ENCODE assay signal across 9 cellular contexts in the genomic region with DNA sequence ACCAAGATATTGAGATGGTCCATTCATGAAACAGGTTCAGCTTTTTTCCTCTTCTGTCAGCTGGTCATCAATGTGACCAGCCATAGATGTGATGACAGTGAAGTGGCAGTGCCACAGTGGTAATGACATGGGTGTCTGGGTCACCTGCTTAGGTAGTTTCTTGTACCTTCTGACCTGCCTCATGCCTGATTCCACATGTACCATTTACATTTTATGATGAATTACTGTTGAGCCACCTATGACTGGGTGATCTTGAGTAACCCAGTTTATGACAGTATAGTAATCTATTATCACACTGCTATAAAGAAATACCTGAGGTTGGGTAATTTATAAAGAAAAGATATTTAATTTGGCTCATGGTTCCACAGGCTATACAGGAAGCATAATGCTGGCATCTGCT. TPM values are rescaled to one million over a fixed set of nuclear protein-coding genes. Genes with fewer than 3 reads are reported as not detected.
"Had no signal": no experiment of that assay in that cellular context is flagged by ENCODE, and none has a peak within 500 bp of the region (broad histone marks: within the 10 kb centered on the region; RNA-seq: fewer than 3 reads in every experiment).

No MANE protein-coding gene starts in this region.

- H3K4me3 ChIP-seq: GM12878 had no signal

- ATAC-seq: GM12878 had no signal

- DNase-seq: GDM1, GF-D8 had no signal

- FAIRE-seq: G401.6, GM12878, GM12891, GM12892, GM18507, GM19239 had no signal

RNA-seq across cellular contexts. Expression of gene RGSL1, which starts 45.7 kb away (rescaled TPM):
- total RNA-seq: G401 had no signal
